11 cellular contexts compared by ENCODE assay signal in genomic region chr7:96285579-96285978, GRCh38. TPM values are rescaled to one million over a fixed set of nuclear protein-coding genes. Genes with fewer than 3 reads are reported as not detected.
A peak's percentile ranks its signal among the peaks of the same experiment; 100 is the strongest.
DNase-seq lines count a peak whose midpoint lies in the region; ATAC-seq, FAIRE-seq and TF ChIP-seq lines count a peak whose summit lies in the region.
"Had no signal": no experiment of that assay in that cellular context is flagged by ENCODE, and none has a peak within 500 bp of the region (broad histone marks: within the 10 kb centered on the region; RNA-seq: fewer than 3 reads in every experiment).

No MANE protein-coding gene starts in this region.

- intact Hi-C loops in left ventricle myocardium inferior (cut with micrococcal nuclease) (no loop called here), left ventricle myocardium superior (cut with micrococcal nuclease) (no loop called here), ascending aorta (cut with DNase I) (no loop called here)

- peaks cover 19% of the 10 kb centered on the region for H3K4me1 Mint-ChIP-seq in T-helper 17 cell
- H3K4me1 Mint-ChIP-seq: neural progenitor cell had no signal

- peak overlapping the region; percentile 25 for H3K27ac ChIP-seq in left ventricle myocardium inferior (replicated peaks)
- no peak overlapping the region for H3K27ac ChIP-seq in ascending aorta
- H3K27ac ChIP-seq: esophagus muscularis mucosa, neural progenitor cell had no signal

- no peaks in the 10 kb centered on the region for H3K9me3 ChIP-seq in left ventricle myocardium inferior (replicated peaks)
- H3K9me3 ChIP-seq in T-helper 17 cell (ENCODE audit: control insufficient read depth, low read length, poor library complexity, severe bottlenecking): no peaks in the 10 kb centered on the region
- H3K9me3 ChIP-seq in ascending aorta: no peaks in the 10 kb centered on the region
- H3K9me3 ChIP-seq: esophagus muscularis mucosa had no signal

- peaks cover 42% of the 10 kb centered on the region for H3K4me1 ChIP-seq in left ventricle myocardium inferior
- no peaks in the 10 kb centered on the region for H3K4me1 ChIP-seq in ascending aorta
- H3K4me1 ChIP-seq: neural progenitor cell had no signal

- H3K36me3 Mint-ChIP-seq in T-helper 17 cell (ENCODE audit: low read depth): peaks cover 2% of the 10 kb centered on the region

- no peak overlapping the region for H3K4me3 ChIP-seq in left ventricle myocardium inferior
- H3K4me3 ChIP-seq in ascending aorta: no peak overlapping the region
- H3K4me3 ChIP-seq: esophagus muscularis mucosa, neural progenitor cell had no signal

- DNase-seq in left ventricle myocardium inferior (no peak), left ventricle myocardium superior (no peak), T-helper 17 cell (peak in 1 of 3 donors; percentile 10), ascending aorta (ENCODE audit: low spot score in 2 of 2) (no peak), H54 (ENCODE audit: insufficient read length, low spot score) (no peak), G401 (ENCODE audit: low spot score) (no peak), NCI-H2081 treated with DMSO at 0.1 percent for 48 hours (lab: John Stamatoyannopoulos, UW) (no peak)
- DNase-seq: activated CD4-positive, alpha-beta T cell treated with anti-CD3 and anti-CD28 coated beads, Interleukin-2, amount 50 U/mL, for 4 hours had no signal

- no peak for TF ChIP-seq CTCF in left ventricle myocardium inferior (IDR thresholded peaks at IDR 0.05; ENCODE audit: borderline replicate concordance)
- no peak for TF ChIP-seq CTCF in ascending aorta (IDR thresholded peaks at IDR 0.05)

- in situ Hi-C loops in G401 (cut with HindIII; ENCODE audit: low sequenced_read_pairs): no loop called here

- no peak for FAIRE-seq in H54 (lab: Jason Lieb, UNC)

- peak overlapping the region; percentile 65 for H3K4me3 Mint-ChIP-seq in T-helper 17 cell
- H3K4me3 Mint-ChIP-seq: neural progenitor cell had no signal

- ATAC-seq in left ventricle myocardium superior: no peak
- ATAC-seq in HG02884 (IDR thresholded peaks at IDR 0.05; ENCODE audit: unreplicated experiment): peak; percentile 44
- peak; percentile 97 for ATAC-seq in T-helper 17 cell

- H3K36me3 ChIP-seq in left ventricle myocardium inferior (no peaks in the 10 kb centered on the region), ascending aorta (no peaks in the 10 kb centered on the region)
- H3K36me3 ChIP-seq: esophagus muscularis mucosa, neural progenitor cell had no signal

- no peak for TF ChIP-seq POLR2A in H54 (IDR thresholded peaks at IDR 0.05; ENCODE audit: low read depth, low read length)

- H3K27me3 ChIP-seq in left ventricle myocardium inferior (ENCODE audit: low read depth) (no peaks in the 10 kb centered on the region), ascending aorta (no peaks in the 10 kb centered on the region)
- H3K27me3 ChIP-seq: esophagus muscularis mucosa, neural progenitor cell had no signal

- peak overlapping the region; percentile 86 for H3K27ac Mint-ChIP-seq in T-helper 17 cell
- H3K27ac Mint-ChIP-seq: neural progenitor cell had no signal

- no peaks in the 10 kb centered on the region for H3K27me3 Mint-ChIP-seq in T-helper 17 cell

RNA-seq across cellular contexts. Expression of gene SLC25A13, which starts 36.3 kb away (rescaled TPM):
- total RNA-seq in left ventricle myocardium inferior: 9.1 TPM
- 13.7 TPM for total RNA-seq in left ventricle myocardium superior
- total RNA-seq in T-helper 17 cell: 10 to 100 TPM; 13.0 to 17.1 TPM
- total RNA-seq in ascending aorta: 5.6 TPM
- total RNA-seq in G401 (2014; rRNA removed; shearing (Covaris generic)): 87.2 and 124 TPM in 2 replicates
